In the genomic region with DNA sequence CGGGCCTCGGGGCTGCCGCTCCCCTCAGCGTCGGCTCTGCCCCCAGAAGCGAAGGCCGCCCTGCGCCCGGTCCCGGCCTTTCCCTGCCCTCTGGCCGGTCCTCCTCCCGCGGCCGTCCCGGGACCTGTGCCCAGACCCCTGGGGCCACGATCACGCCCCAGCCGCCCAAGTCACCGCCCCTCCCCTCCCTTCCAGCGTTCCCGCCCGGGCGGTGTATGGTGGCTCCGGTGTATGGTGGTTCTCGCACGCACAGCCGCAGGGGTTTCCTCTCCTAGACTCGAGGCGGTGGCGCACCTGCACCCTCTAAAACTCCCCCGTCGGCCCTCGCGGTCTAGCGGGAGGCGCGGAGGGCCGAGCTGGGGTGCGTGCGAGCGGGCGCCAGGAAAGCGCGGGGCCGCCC, we compare ENCODE assay signal across 1 cellular context.
TF ChIP-seq lines count a peak whose summit lies in the region.

No MANE protein-coding gene starts in this region.

TF ChIP-seq in GM12878, 131 proteins besides CTCF, POLR2A, EP300 and RAD21:
- no peak for TF ChIP-seq TAF1 (IDR thresholded peaks at IDR 0.05; ENCODE audit: borderline replicate concordance, low read depth, low read length)
- TF ChIP-seq, protein P1, sequence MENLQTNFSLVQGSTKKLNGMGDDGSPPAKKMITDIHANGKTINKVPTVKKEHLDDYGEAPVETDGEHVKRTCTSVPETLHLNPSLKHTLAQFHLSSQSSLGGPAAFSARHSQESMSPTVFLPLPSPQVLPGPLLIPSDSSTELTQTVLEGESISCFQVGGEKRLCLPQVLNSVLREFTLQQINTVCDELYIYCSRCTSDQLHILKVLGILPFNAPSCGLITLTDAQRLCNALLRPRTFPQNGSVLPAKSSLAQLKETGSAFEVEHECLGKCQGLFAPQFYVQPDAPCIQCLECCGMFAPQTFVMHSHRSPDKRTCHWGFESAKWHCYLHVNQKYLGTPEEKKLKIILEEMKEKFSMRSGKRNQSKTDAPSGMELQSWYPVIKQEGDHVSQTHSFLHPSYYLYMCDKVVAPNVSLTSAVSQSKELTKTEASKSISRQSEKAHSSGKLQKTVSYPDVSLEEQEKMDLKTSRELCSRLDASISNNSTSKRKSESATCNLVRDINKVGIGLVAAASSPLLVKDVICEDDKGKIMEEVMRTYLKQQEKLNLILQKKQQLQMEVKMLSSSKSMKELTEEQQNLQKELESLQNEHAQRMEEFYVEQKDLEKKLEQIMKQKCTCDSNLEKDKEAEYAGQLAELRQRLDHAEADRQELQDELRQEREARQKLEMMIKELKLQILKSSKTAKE (IDR thresholded peaks at IDR 0.05; ENCODE audit: low read depth, poor library complexity, severe bottlenecking): no peak
- no peak for TF ChIP-seq EZH2 (IDR thresholded peaks at IDR 0.05; ENCODE audit: borderline replicate concordance, control insufficient read depth, low read depth, low read length)
- no peak for TF ChIP-seq TCF3 (IDR thresholded peaks at IDR 0.05; ENCODE audit: borderline replicate concordance, insufficient read depth, low read depth, low read length)
- no peak for TF ChIP-seq ATF7 (IDR thresholded peaks at IDR 0.05; ENCODE audit: low read depth)
- TF ChIP-seq, protein P2, sequence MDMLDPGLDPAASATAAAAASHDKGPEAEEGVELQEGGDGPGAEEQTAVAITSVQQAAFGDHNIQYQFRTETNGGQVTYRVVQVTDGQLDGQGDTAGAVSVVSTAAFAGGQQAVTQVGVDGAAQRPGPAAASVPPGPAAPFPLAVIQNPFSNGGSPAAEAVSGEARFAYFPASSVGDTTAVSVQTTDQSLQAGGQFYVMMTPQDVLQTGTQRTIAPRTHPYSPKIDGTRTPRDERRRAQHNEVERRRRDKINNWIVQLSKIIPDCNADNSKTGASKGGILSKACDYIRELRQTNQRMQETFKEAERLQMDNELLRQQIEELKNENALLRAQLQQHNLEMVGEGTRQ (IDR thresholded peaks at IDR 0.05; ENCODE audit: borderline replicate concordance, low read depth, low read length): no peak
- no peak for TF ChIP-seq NR2C1 (IDR thresholded peaks at IDR 0.05)
- TF ChIP-seq SMAD1 (IDR thresholded peaks at IDR 0.05; ENCODE audit: low read depth, partially characterized antibody): no peak
- TF ChIP-seq ZNF622 (IDR thresholded peaks at IDR 0.05): no peak
- TF ChIP-seq, protein P3, sequence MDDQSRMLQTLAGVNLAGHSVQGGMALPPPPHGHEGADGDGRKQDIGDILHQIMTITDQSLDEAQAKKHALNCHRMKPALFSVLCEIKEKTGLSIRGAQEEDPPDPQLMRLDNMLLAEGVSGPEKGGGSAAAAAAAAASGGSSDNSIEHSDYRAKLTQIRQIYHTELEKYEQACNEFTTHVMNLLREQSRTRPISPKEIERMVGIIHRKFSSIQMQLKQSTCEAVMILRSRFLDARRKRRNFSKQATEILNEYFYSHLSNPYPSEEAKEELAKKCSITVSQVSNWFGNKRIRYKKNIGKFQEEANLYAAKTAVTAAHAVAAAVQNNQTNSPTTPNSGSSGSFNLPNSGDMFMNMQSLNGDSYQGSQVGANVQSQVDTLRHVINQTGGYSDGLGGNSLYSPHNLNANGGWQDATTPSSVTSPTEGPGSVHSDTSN (IDR thresholded peaks at IDR 0.05; ENCODE audit: insufficient replicate concordance, low read depth, low read length): no peak
- TF ChIP-seq STAT3 (IDR thresholded peaks at IDR 0.05; ENCODE audit: low read depth, low read length): no peak
- no peak for TF ChIP-seq MYB (IDR thresholded peaks at IDR 0.05; ENCODE audit: borderline replicate concordance, low read depth, low read length)
- TF ChIP-seq TCF12 (IDR thresholded peaks at IDR 0.05; ENCODE audit: low read depth, low read length): no peak
TF ChIP-seq in GM12878: peak in this region for 0.
